9 cellular contexts compared by ENCODE assay signal in genomic region chr9:12813960-12814876, GRCh38. TPM values are rescaled to one million over a fixed set of nuclear protein-coding genes. Genes with fewer than 3 reads are reported as not detected.
DNase-seq lines count a peak whose midpoint lies in the region; ATAC-seq and TF ChIP-seq lines count a peak whose summit lies in the region.
"Had no signal": no experiment of that assay in that cellular context is flagged by ENCODE, and none has a peak within 500 bp of the region (broad histone marks: within the 10 kb centered on the region; RNA-seq: fewer than 3 reads in every experiment).

No MANE protein-coding gene starts in this region.

- H3K9me3 ChIP-seq in adrenal gland (replicated peaks in 1 of 3): no peaks in the 10 kb centered on the region
- H3K9me3 ChIP-seq in right atrium auricular region: no peaks in the 10 kb centered on the region
- no peaks in the 10 kb centered on the region for H3K9me3 ChIP-seq in skeletal muscle tissue (ENCODE audit: control insufficient read depth in 3 of 3, low read length in 3 of 3)
- H3K9me3 ChIP-seq: neutrophil had no signal

- TF ChIP-seq CTCF in adrenal gland (IDR thresholded peaks at IDR 0.05) (peak in 5 of 6 experiments; percentile 32 to 66 (median 48)), right atrium auricular region (IDR thresholded peaks at IDR 0.05) (no peak)

- DNase-seq in NCI-H1436 treated with DMSO at 0.1 percent for 48 hours (lab: John Stamatoyannopoulos, UW) (peak; percentile 59), adrenal gland (peak; percentile 73 to 94 (median 83)), right atrium auricular region (ENCODE audit: low spot score) (peak; percentile 86)
- DNase-seq in stimulated activated CD4-positive, alpha-beta T cell treated with anti-CD3 and anti-CD28 coated beads, Interleukin-4, amount 100 ng/mL, for 4 hours: no peak

- no peaks in the 10 kb centered on the region for H3K36me3 ChIP-seq in adrenal gland (replicated peaks in 1 of 2)
- no peaks in the 10 kb centered on the region for H3K36me3 ChIP-seq in right atrium auricular region
- no peaks in the 10 kb centered on the region for H3K36me3 ChIP-seq in skeletal muscle tissue (ENCODE audit: control insufficient read depth in 3 of 3, insufficient read depth in 3 of 3, low read length in 3 of 3)
- H3K36me3 ChIP-seq: neutrophil had no signal

- no peak overlapping the region for H3K4me3 ChIP-seq in adrenal gland
- H3K4me3 ChIP-seq in right atrium auricular region: no peak overlapping the region
- H3K4me3 ChIP-seq in skeletal muscle tissue (ENCODE audit: low read length in 3 of 3): peak overlapping the region in 1 of 3 donors; percentile 38

- no peak overlapping the region for H3K9ac ChIP-seq in skeletal muscle tissue (ENCODE audit: low read depth in 1 of 3, low read length in 3 of 3)

- no peaks in the 10 kb centered on the region for H3K27me3 ChIP-seq in adrenal gland
- no peaks in the 10 kb centered on the region for H3K27me3 ChIP-seq in right atrium auricular region
- H3K27me3 ChIP-seq in skeletal muscle tissue (ENCODE audit: control insufficient read depth in 3 of 3, insufficient read depth in 3 of 3, low read length in 3 of 3): no peaks in the 10 kb centered on the region
- H3K27me3 ChIP-seq: neutrophil had no signal

- no peak for TF ChIP-seq POLR2A in adrenal gland (IDR thresholded peaks at IDR 0.05)

- ATAC-seq in GM18498 (IDR thresholded peaks at IDR 0.05; ENCODE audit: unreplicated experiment) (peak; percentile 67), GM19035 (IDR thresholded peaks at IDR 0.05; ENCODE audit: unreplicated experiment) (no peak), GM21381 (IDR thresholded peaks at IDR 0.05; ENCODE audit: unreplicated experiment) (no peak)

- intact Hi-C loops in adrenal gland (cut with DNase I): no loop called here

- peak overlapping the region; percentile 26 to 90 (median 70) for H3K27ac ChIP-seq in adrenal gland
- H3K27ac ChIP-seq in right atrium auricular region: peak overlapping the region; percentile 36 to 37
- peak overlapping the region; percentile 38 for H3K27ac ChIP-seq in skeletal muscle tissue (ENCODE audit: low read depth, low read length)
- H3K27ac ChIP-seq: neutrophil had no signal

- H3K4me1 ChIP-seq in adrenal gland (replicated peaks in 1 of 2) (peaks cover 7 to 45% of the 10 kb centered on the region in 2 donors), right atrium auricular region (peaks cover 0 to 13% of the 10 kb centered on the region in 2 donors), skeletal muscle tissue (ENCODE audit: control insufficient read depth in 3 of 3, insufficient read depth in 3 of 3, low read length in 3 of 3) (peaks cover 0 to 10% (median 3%) of the 10 kb centered on the region in 3 donors)

- WGBS in adrenal gland, 4 donors: 22 to 24% (median 22%) methylated on average over 6 of the region's 6 CpGs

RNA-seq across cellular contexts. Expression of gene LURAP1L, which starts 39.4 kb away (rescaled TPM):
- total RNA-seq in adrenal gland (10 to 100 TPM in 5 of 8 donors, 1 to 10 TPM in 3; 5.3 to 29.0 (median 10.2) TPM), right atrium auricular region (1 to 10 TPM; 2.7 to 2.8 TPM), skeletal muscle tissue (14.1 TPM)
- polyA plus RNA-seq in adrenal gland: 10 to 100 TPM in 2 of 3 donors, 1 to 10 TPM in 1; 8.0 to 20.3 (median 11.5) TPM

Comparison
In these comparisons a context has a peak if more than half of its experiments do, and no peak if none do; other contexts are left out.
1. DNase-seq: peak in NCI-H1436 treated with DMSO at 0.1 percent for 48 hours (single experiment), adrenal gland (7 of 7) and right atrium auricular region (single experiment); none in stimulated activated CD4-positive, alpha-beta T cell treated with anti-CD3 and anti-CD28 coated beads, Interleukin-4, amount 100 ng/mL, for 4 hours (0 of 2).
2. CTCF ChIP-seq: peak in adrenal gland (5 of 6); none in right atrium auricular region (0 of 2).
3. Peak in every context shown above with its lines, with median percentiles within 50 percentile points of each other: H3K27ac ChIP-seq.